Comparison of ENCODE assay signal across 9 cellular contexts in the genomic region with DNA sequence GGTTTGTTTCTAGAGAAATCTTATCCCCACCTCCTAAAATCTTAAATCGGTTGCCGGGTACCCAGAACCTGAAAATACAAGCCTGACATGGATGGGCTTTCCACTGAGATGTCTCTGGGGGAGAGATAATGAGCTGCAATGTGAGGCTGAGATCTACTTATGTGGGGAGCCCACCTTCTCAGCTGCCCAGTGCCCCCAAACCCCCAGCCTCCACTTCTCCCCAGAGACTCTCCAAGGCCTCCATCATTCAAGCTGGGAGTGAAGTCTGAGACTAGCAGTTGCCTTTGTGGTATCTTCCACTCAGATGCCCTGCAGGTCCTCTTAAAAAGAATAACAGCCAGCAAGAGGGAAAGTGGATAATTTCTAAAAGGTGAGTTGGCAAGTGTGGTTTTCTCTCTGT. TPM values are rescaled to one million over a fixed set of nuclear protein-coding genes. Genes with fewer than 3 reads are reported as not detected.
"Had no signal": no experiment of that assay in that cellular context is flagged by ENCODE, and none has a peak within 500 bp of the region (broad histone marks: within the 10 kb centered on the region; RNA-seq: fewer than 3 reads in every experiment).

No MANE protein-coding gene starts in this region.

- H3K4me3 ChIP-seq: K562 had no signal

- DNase-seq: IMR-90, KBM-7, KG1 had no signal

- ATAC-seq: HepG2, K562 had no signal

- H3K27ac ChIP-seq: HL-60 had no signal

RNA-seq across cellular contexts. Expression of gene ACTRT2, which starts 11.7 kb away (rescaled TPM):
- total RNA-seq: HepG2, HT-29, HT1080, IMR-90, K562 had no signal
- polyA plus RNA-seq: HepG2, IgD-negative memory B cell, IMR-90, K562 had no signal

RNA-seq across cellular contexts. Expression of gene PRDM16, which starts 59.4 kb away (rescaled TPM):
- total RNA-seq: HT-29, HT1080, IMR-90 had no signal
- polyA plus RNA-seq: IgD-negative memory B cell had no signal
